In the genomic region with DNA sequence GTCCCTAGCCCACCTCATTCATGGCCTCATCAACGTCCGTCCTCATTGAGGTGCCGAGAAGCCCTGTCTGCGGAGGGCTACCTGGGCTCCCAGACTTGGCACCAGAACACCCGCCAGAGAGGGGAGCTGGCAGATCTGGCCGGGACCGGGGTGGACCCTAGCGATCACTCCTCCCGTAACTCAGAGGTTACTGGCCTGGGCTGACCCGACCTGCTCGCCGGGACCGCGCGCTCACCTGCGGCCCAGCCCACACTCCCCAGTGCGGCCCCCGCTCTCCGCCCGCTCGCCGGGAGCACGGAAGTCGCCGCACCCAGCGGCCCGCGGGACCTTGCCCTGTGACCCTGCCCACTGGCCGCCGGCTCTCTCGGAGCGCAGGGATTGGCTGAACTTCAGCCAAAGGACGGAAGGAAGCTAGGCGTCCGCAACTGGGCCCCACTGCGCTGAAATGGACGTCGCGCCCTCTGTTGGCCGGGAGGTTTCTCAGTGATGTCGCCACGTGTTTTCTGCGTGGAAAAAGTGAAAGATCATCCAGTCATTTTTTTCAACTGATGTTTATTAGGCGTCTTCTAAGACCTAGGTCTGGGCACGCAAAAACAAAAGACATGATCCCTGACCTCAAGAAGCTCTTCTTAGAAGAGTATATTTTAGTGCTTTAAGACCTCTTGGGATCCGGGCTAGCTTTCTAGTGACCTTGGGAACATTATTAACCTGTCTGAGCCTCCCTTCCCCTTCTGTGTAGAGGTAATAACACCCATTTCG, we compare ENCODE assay signal across 8 cellular contexts. TPM values are rescaled to one million over a fixed set of nuclear protein-coding genes. Genes with fewer than 3 reads are reported as not detected.
DNase-seq lines count a peak whose midpoint lies in the region; ATAC-seq and TF ChIP-seq lines count a peak whose summit lies in the region.

A gene with protein sequence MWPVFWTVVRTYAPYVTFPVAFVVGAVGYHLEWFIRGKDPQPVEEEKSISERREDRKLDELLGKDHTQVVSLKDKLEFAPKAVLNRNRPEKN (minus strand): TSS at position 308 of the 759 bp plus-strand sequence. CDS start 3,772 bp downstream, outside the sequence.

- H3K27me3 ChIP-seq in brain microvascular endothelial cell (replicated peaks) = no peaks in the 10 kb centered on the region

- H3K4me3 ChIP-seq in brain microvascular endothelial cell (ENCODE audit: low read depth, low read length) (peak within 1 kb of the TSS; percentile 72), iPS-11a (ENCODE audit: low read depth, low read length) (peak within 1 kb of the TSS; percentile 99), skeletal muscle cell (ENCODE audit: low read depth, low read length) (peak within 1 kb of the TSS; percentile 99)

- TF ChIP-seq CTCF in brain microvascular endothelial cell (IDR thresholded peaks at IDR 0.05; ENCODE audit: low read depth, low read length, missing control alignments) = peak; percentile 92

- H3K27ac ChIP-seq in brain microvascular endothelial cell = peak within 1 kb of the TSS; percentile 70

- DNase-seq in A172 (ENCODE audit: low spot score) = peak; percentile 78
- DNase-seq in NCI-H2107 treated with DMSO at 0.1 percent for 48 hours (lab: John Stamatoyannopoulos, UW; ENCODE audit: unreplicated experiment) = peak; percentile 65
- DNase-seq in UCSD-AML1 (lab: John Stamatoyannopoulos, UW; ENCODE audit: unreplicated experiment) = peak; percentile 93
- peak; percentile 90 for DNase-seq in brain microvascular endothelial cell
- DNase-seq in skeletal muscle cell (ENCODE audit: low read depth) = peak; percentile 71

- peaks cover 12% of the 10 kb centered on the region for H3K36me3 ChIP-seq in brain microvascular endothelial cell (replicated peaks)

- ATAC-seq in GM18519 (IDR thresholded peaks at IDR 0.05; ENCODE audit: low FRiP score, unreplicated experiment) = peak; percentile 78
- ATAC-seq in HG03064 (IDR thresholded peaks at IDR 0.05; ENCODE audit: low read depth, unreplicated experiment) = peak; percentile 91

- in situ Hi-C loops in brain microvascular endothelial cell (cut with HindIII; ENCODE audit: low pct_ligation_motif_present, low sequenced_read_pairs) = no loop called here

RNA-seq across cellular contexts. Expression of the gene that starts here (rescaled TPM):
- total RNA-seq in A172 (2014; rRNA removed; shearing (Covaris generic)) = 31.1 and 31.5 TPM in 2 replicates

Comparison
In these comparisons a context has a peak if more than half of its experiments do, and no peak if none do; other contexts are left out.
1. Peak in every context shown above with its lines: DNase-seq, ATAC-seq, H3K4me3 ChIP-seq and H3K27ac ChIP-seq.